ENCODE assay signal across 1 cellular context in the genomic region with DNA sequence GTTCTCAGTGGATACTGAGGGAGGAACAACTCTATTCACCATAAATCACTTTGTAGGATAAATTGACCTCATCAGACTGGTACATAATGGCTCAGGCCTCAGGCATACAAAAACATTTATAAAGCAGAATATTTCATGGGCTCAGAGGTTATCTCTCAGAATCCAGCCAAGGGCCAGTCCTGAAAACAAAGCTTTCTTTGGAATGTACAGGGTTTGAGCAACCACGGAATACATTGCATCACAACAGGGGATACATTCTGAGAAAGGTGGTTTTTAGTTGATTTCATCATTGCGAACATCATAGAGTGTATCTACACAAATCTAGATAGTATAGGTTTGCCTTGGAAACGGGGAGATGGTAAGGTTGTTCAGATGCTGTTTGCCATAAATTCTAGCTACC.
TF ChIP-seq lines count a peak whose summit lies in the region.

No MANE protein-coding gene starts in this region.

TF ChIP-seq in GM23338, 12 proteins besides CTCF, POLR2A, EP300 and RAD21 (continued from another document):
- TF ChIP-seq, protein P1, sequence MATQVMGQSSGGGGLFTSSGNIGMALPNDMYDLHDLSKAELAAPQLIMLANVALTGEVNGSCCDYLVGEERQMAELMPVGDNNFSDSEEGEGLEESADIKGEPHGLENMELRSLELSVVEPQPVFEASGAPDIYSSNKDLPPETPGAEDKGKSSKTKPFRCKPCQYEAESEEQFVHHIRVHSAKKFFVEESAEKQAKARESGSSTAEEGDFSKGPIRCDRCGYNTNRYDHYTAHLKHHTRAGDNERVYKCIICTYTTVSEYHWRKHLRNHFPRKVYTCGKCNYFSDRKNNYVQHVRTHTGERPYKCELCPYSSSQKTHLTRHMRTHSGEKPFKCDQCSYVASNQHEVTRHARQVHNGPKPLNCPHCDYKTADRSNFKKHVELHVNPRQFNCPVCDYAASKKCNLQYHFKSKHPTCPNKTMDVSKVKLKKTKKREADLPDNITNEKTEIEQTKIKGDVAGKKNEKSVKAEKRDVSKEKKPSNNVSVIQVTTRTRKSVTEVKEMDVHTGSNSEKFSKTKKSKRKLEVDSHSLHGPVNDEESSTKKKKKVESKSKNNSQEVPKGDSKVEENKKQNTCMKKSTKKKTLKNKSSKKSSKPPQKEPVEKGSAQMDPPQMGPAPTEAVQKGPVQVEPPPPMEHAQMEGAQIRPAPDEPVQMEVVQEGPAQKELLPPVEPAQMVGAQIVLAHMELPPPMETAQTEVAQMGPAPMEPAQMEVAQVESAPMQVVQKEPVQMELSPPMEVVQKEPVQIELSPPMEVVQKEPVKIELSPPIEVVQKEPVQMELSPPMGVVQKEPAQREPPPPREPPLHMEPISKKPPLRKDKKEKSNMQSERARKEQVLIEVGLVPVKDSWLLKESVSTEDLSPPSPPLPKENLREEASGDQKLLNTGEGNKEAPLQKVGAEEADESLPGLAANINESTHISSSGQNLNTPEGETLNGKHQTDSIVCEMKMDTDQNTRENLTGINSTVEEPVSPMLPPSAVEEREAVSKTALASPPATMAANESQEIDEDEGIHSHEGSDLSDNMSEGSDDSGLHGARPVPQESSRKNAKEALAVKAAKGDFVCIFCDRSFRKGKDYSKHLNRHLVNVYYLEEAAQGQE (IDR thresholded peaks at IDR 0.05; ENCODE audit: unreplicated experiment): no peak
TF ChIP-seq in GM23338: peak in this region for 0.
